ENCODE assay signal across 1 cellular context in the genomic region with DNA sequence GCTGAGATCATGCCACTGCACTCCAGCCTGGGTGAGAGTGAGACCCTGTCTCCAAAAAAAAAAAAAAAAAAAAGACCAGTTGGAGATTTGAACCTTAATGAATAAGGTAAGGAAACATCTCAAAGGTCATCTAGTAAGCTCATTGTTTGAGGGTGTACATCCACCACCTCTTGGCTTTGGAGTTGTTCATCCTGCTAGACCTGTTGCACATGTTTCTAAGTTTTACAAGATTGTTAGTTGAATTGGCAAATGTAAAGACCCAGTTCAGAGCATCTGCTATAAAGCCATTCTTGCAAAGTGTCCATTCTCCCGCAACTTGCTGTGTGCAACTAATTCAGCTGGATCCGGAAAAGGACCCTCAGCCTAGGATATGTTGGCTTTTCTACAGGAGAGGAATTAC.
TF ChIP-seq lines count a peak whose summit lies in the region.

No MANE protein-coding gene starts in this region.

TF ChIP-seq in endothelial cell of umbilical vein, 7 proteins besides CTCF, POLR2A, EP300 and RAD21 (continued from another document):
- TF ChIP-seq MYC (IDR thresholded peaks at IDR 0.05; ENCODE audit: low read depth, low read length) (no peak), JUN (IDR thresholded peaks at IDR 0.05; ENCODE audit: borderline replicate concordance, insufficient read depth, insufficient read length, low read depth) (no peak), FOS (IDR thresholded peaks at IDR 0.05; ENCODE audit: borderline replicate concordance, insufficient read depth, low read length) (no peak), POLR2AphosphoS5 (IDR thresholded peaks at IDR 0.05; ENCODE audit: insufficient read depth, low read depth, low read length) (no peak)
- TF ChIP-seq, protein P1, sequence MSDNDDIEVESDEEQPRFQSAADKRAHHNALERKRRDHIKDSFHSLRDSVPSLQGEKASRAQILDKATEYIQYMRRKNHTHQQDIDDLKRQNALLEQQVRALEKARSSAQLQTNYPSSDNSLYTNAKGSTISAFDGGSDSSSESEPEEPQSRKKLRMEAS (IDR thresholded peaks at IDR 0.05; ENCODE audit: insufficient read depth, insufficient read length), result no peak
